Comparison of ENCODE assay signal across 21 cellular contexts in genomic region chr6:167988945-167989841, GRCh38. TPM values are rescaled to one million over a fixed set of nuclear protein-coding genes. Genes with fewer than 3 reads are reported as not detected.
"Had no signal": no experiment of that assay in that cellular context is flagged by ENCODE, and none has a peak within 500 bp of the region (broad histone marks: within the 10 kb centered on the region; RNA-seq: fewer than 3 reads in every experiment).

No MANE protein-coding gene starts in this region.

- ATAC-seq: activated CD8-positive, alpha-beta T cell treated with anti-CD3 and anti-CD28 coated beads, Interleukin-2, amount 10 ng/mL, durations not matched to agents 7 days and 5 days; activated T-helper 17 cell treated with anti-CD3 and anti-CD28 coated beads, Interleukin-2, amount 50 U/mL, for 72 hours; gastroesophageal sphincter; stimulated activated naive CD8-positive, alpha-beta T cell treated with anti-CD3 and anti-CD28 coated beads, Interleukin-15, Interleukin-2, amounts not matched to agents 100 U/mL and 50 U/mL, for 24 hours had no signal

- DNase-seq: activated CD4-positive, alpha-beta T cell treated with anti-CD3 and anti-CD28 coated beads for 1 hour; activated CD4-positive, alpha-beta T cell treated with anti-CD3 and anti-CD28 coated beads, Interleukin-2, amount 50 U/mL, for 1 hour; activated CD8-positive, alpha-beta memory T cell treated with anti-CD3 and anti-CD28 coated beads, Interleukin-2, amount 50 U/mL, for 4 hours; activated CD8-positive, alpha-beta T cell treated with anti-CD3 and anti-CD28 coated beads, Interleukin-2, amount 10 ng/mL, durations not matched to agents 7 days and 5 days; activated T-cell treated with anti-CD3 and anti-CD28 coated beads, Interleukin-2, amount 50 U/mL, for 24 hours; adrenal gland; brain microvascular endothelial cell; esophagus squamous epithelium; kidney; mammary epithelial cell; stimulated activated CD4-positive, alpha-beta T cell treated with anti-CD3 and anti-CD28 coated beads, Interleukin-4, amount 100 ng/mL, for 24 hours; stimulated activated naive CD8-positive, alpha-beta T cell treated with anti-CD3 and anti-CD28 coated beads, Interleukin-15, Interleukin-2, amounts not matched to agents 100 U/mL and 50 U/mL, for 24 hours; T-helper 9 cell; thyroid gland had no signal

- H3K36me3 ChIP-seq: adrenal gland, ascending aorta, brain microvascular endothelial cell, esophagus squamous epithelium, gastroesophageal sphincter, neutrophil, thyroid gland had no signal

- H3K27ac ChIP-seq: adrenal gland, ascending aorta, brain microvascular endothelial cell, esophagus squamous epithelium, gastroesophageal sphincter, neutrophil, thyroid gland had no signal

- H3K4me3 ChIP-seq: adrenal gland, ascending aorta, esophagus squamous epithelium, gastroesophageal sphincter, thyroid gland had no signal

- H3K27me3 ChIP-seq: adrenal gland, ascending aorta, brain microvascular endothelial cell, esophagus squamous epithelium, gastroesophageal sphincter, neutrophil, thyroid gland had no signal

- H3K9me3 ChIP-seq: adrenal gland, ascending aorta, esophagus squamous epithelium, gastroesophageal sphincter, neutrophil, thyroid gland had no signal

- H3K4me1 ChIP-seq: adrenal gland, ascending aorta, esophagus squamous epithelium, gastroesophageal sphincter, thyroid gland had no signal

RNA-seq across cellular contexts. Expression of gene KIF25, which starts 8.3 kb away (rescaled TPM):
- total RNA-seq: activated CD8-positive, alpha-beta T cell treated with anti-CD3 and anti-CD28 coated beads, Interleukin-2, amount 10 ng/mL, durations not matched to agents 7 days and 5 days; adrenal gland; ascending aorta; kidney; mammary epithelial cell; natural killer cell treated with Interleukin-12 subunit alpha and Interleukin-12 subunit beta and Interleukin-15 and Interleukin-18, amount 100 ng/mL, for 72 hours; T-helper 1 cell treated with Interleukin-12 subunit alpha and Interleukin-12 subunit beta and Interleukin-4 antibody, amounts not matched to agents 30 ng/mL and 1 ng/mL, for 36 hours; thyroid gland; ureter had no signal
- polyA plus RNA-seq: mammary epithelial cell had no signal
